ENCODE assay signal across 9 cellular contexts in genomic region chr3:27714101-27714526, GRCh38. TPM values are rescaled to one million over a fixed set of nuclear protein-coding genes. Genes with fewer than 3 reads are reported as not detected.
DNase-seq lines count a peak whose midpoint lies in the region; ATAC-seq, FAIRE-seq and TF ChIP-seq lines count a peak whose summit lies in the region.
"Had no signal": no experiment of that assay in that cellular context is flagged by ENCODE, and none has a peak within 500 bp of the region (broad histone marks: within the 10 kb centered on the region; RNA-seq: fewer than 3 reads in every experiment).

No MANE protein-coding gene starts in this region.

- H3K14ac ChIP-seq in IMR-90 (replicated peaks; ENCODE audit: low read depth, low read length): no peak overlapping the region

- in situ Hi-C loops in IMR-90 (cut with MboI; ENCODE audit: low sequenced_read_pairs): loop anchor here (5.0 kb wide), 1 partner anchor 608 kb away; no protein-coding TSS in a partner anchor

- intact Hi-C loops in IMR-90 (cut with micrococcal nuclease): loop anchor here (5.0 kb wide), 1 partner anchor 528 kb away; the partner anchor contains the start of gene CMC1
- intact Hi-C loops in endothelial cell of umbilical vein (cut with micrococcal nuclease): no loop called here
- intact Hi-C loops in prostate gland (cut with DNase I): loop anchor here (5.0 kb wide), 1 partner anchor 613 kb away; no protein-coding TSS in a partner anchor

- DNase-seq in COLO668 (lab: John Stamatoyannopoulos, UW; ENCODE audit: unreplicated experiment) (peak; percentile 7), IMR-90 (no peak), endothelial cell of umbilical vein (ENCODE audit: low read depth, low spot score) (no peak), prostate gland (ENCODE audit: low spot score) (no peak), hepatic stellate cell (ENCODE audit: low spot score) (no peak), NCI-H446 (lab: John Stamatoyannopoulos, UW) (no peak)
- no peak for DNase-seq in activated effector memory CD4-positive, alpha-beta T cell treated with Interleukin-2 at 50 U/mL for 16 hours

- TF ChIP-seq CTCF in IMR-90 (conservative IDR thresholded peaks at IDR 0.05; ENCODE audit: low read depth, low read length) (no peak), endothelial cell of umbilical vein (IDR thresholded peaks at IDR 0.05; ENCODE audit: extremely low read depth in 1 of 2, insufficient read depth in 1 of 2, low read depth in 1 of 2, low read length in 2 of 2) (no peak), prostate gland (IDR thresholded peaks at IDR 0.05) (no peak)

- H3K4me2 ChIP-seq in IMR-90 (ENCODE audit: low read depth, low read length) (peak overlapping the region; percentile 95), endothelial cell of umbilical vein (ENCODE audit: insufficient read depth, low read length) (peak overlapping the region; percentile 41)

- TF ChIP-seq POLR2A in IMR-90 (IDR thresholded peaks at IDR 0.05; ENCODE audit: low read depth, low read length) (no peak), endothelial cell of umbilical vein (IDR thresholded peaks at IDR 0.05; ENCODE audit: low read depth, low read length) (no peak), prostate gland (IDR thresholded peaks at IDR 0.05) (no peak)

- no peak overlapping the region for H2AK9ac ChIP-seq in IMR-90 (replicated peaks; ENCODE audit: low read depth, low read length, poor library complexity)

- no peak for FAIRE-seq in endothelial cell of umbilical vein (lab: Jason Lieb, UNC)

- H2BK5ac ChIP-seq in IMR-90 (ENCODE audit: low read depth, low read length, poor library complexity, severe bottlenecking): no peak overlapping the region

- no peak overlapping the region for H2BK20ac ChIP-seq in IMR-90 (ENCODE audit: low read depth, low read length)

- CTCF ChIA-PET in IMR-90 (lab: Yijun Ruan, JAX) (no interaction called here), endothelial cell of umbilical vein (lab: Charles Lee) (no interaction called here)

- no peak overlapping the region for H3K4ac ChIP-seq in IMR-90 (ENCODE audit: low read depth, low read length)

- H3K4me1 ChIP-seq in IMR-90 (ENCODE audit: control insufficient read depth, insufficient read depth, low read length): peaks cover 6% of the 10 kb centered on the region; the same call in 1 of the 2 replicates
- H3K4me1 ChIP-seq in endothelial cell of umbilical vein (ENCODE audit: control insufficient read depth, extremely low read depth, insufficient read depth, low read length): peaks cover 23% of the 10 kb centered on the region
- no peaks in the 10 kb centered on the region for H3K4me1 ChIP-seq in prostate gland (replicated peaks)

- H3K27ac ChIP-seq in IMR-90 (ENCODE audit: insufficient read depth, low read length) (no peak overlapping the region), endothelial cell of umbilical vein (ENCODE audit: insufficient read depth, low read depth, low read length) (no peak overlapping the region), prostate gland (no peak overlapping the region)
- H3K27ac ChIP-seq: parathyroid adenoma had no signal

- H3K9me3 ChIP-seq in IMR-90 (ENCODE audit: control insufficient read depth, insufficient read depth, low read length): no peaks in the 10 kb centered on the region
- no peaks in the 10 kb centered on the region for H3K9me3 ChIP-seq in endothelial cell of umbilical vein (replicated peaks; ENCODE audit: control insufficient read depth, insufficient read depth, low read length)
- no peaks in the 10 kb centered on the region for H3K9me3 ChIP-seq in prostate gland

- H3K4me3 ChIP-seq in IMR-90 (ENCODE audit: insufficient read depth, low read depth, low read length) (no peak overlapping the region), endothelial cell of umbilical vein (replicated peaks in 1 of 3; ENCODE audit: insufficient read depth in 1 of 3, low read depth in 1 of 3, low read length in 3 of 3) (no peak overlapping the region), prostate gland (peak overlapping the region; percentile 32 to 37)

- H2AFZ ChIP-seq in IMR-90 (replicated peaks; ENCODE audit: low read length, poor library complexity) (no peak overlapping the region), endothelial cell of umbilical vein (ENCODE audit: low read depth, low read length) (no peak overlapping the region)

- no CpG with 5 or more reads among the region's 13 CpGs for WGBS in IMR-90 (ENCODE audit: extremely low coverage in 2 of 2, insufficient read length in 1 of 2), 2 experiments
- 13% methylated on average over 13 of the region's 13 CpGs for WGBS in prostate gland

- H3K79me1 ChIP-seq in IMR-90 (ENCODE audit: low read depth in 1 of 2, low read length in 2 of 2): no peaks in the 10 kb centered on the region

- H3K23ac ChIP-seq in IMR-90 (ENCODE audit: low read depth, low read length): no peak overlapping the region

- ATAC-seq in IMR-90 (ENCODE audit: low read depth) (no peak), GM21529 (IDR thresholded peaks at IDR 0.05; ENCODE audit: unreplicated experiment) (no peak)

- dilution Hi-C loops in IMR-90 (cut with HindIII; ENCODE audit: low sequenced_read_pairs, unreplicated experiment) (no loop called here), endothelial cell of umbilical vein (cut with MboI; ENCODE audit: extremely low pct_ligation_motif_present, low sequenced_read_pairs) (no loop called here)

- no peaks in the 10 kb centered on the region for H3K9me1 ChIP-seq in IMR-90 (ENCODE audit: insufficient read depth, low read length)
- no peaks in the 10 kb centered on the region for H3K9me1 ChIP-seq in endothelial cell of umbilical vein (replicated peaks; ENCODE audit: control insufficient read depth, extremely low read depth, insufficient read depth, low read length)

- H4K20me1 ChIP-seq in IMR-90 (ENCODE audit: insufficient read depth, low read length) (no peaks in the 10 kb centered on the region), endothelial cell of umbilical vein (replicated peaks; ENCODE audit: control insufficient read depth, extremely low read depth, insufficient read depth, low read length) (no peaks in the 10 kb centered on the region)

- POLR2A ChIA-PET in IMR-90 (lab: Charles Lee; ENCODE audit: unreplicated experiment) (no interaction called here), endothelial cell of umbilical vein (lab: Charles Lee) (no interaction called here)

- no peak overlapping the region for H4K91ac ChIP-seq in IMR-90 (ENCODE audit: insufficient read depth, low read depth, low read length)

- no peak for TF ChIP-seq RAD21 in IMR-90 (IDR thresholded peaks at IDR 0.05; ENCODE audit: low read length)

- no TSS peak for BruUV-seq in IMR-90 (replicated peaks; lab: Mats Ljungman, UMichigan)
- BruUV-seq in endothelial cell of umbilical vein (replicated peaks; lab: Mats Ljungman, UMichigan): no TSS peak

- no peak overlapping the region for H2BK15ac ChIP-seq in IMR-90 (ENCODE audit: low read depth, low read length)

- H3K56ac ChIP-seq in IMR-90 (ENCODE audit: extremely low read depth, insufficient read depth, low read length): no peak overlapping the region

- no peak overlapping the region for H2AK5ac ChIP-seq in IMR-90 (ENCODE audit: low read depth, low read length)

- H4K5ac ChIP-seq in IMR-90 (ENCODE audit: low read depth, low read length): no peak overlapping the region

- H3K18ac ChIP-seq in IMR-90 (ENCODE audit: low read depth, low read length): no peak overlapping the region

- no peak overlapping the region for H4K8ac ChIP-seq in IMR-90 (ENCODE audit: low read depth in 2 of 2, low read length in 2 of 2)

- no peak overlapping the region for H2BK120ac ChIP-seq in IMR-90 (ENCODE audit: low read depth, low read length)

- no peak overlapping the region for H3K9ac ChIP-seq in IMR-90 (ENCODE audit: low read depth, low read length)
- H3K9ac ChIP-seq in endothelial cell of umbilical vein (replicated peaks; ENCODE audit: extremely low read depth, insufficient read depth, low read length): no peak overlapping the region
- H3K9ac ChIP-seq: parathyroid adenoma had no signal

- H3K36me3 ChIP-seq in IMR-90 (ENCODE audit: control insufficient read depth, insufficient read depth, low read length): no peaks in the 10 kb centered on the region
- no peaks in the 10 kb centered on the region for H3K36me3 ChIP-seq in endothelial cell of umbilical vein (ENCODE audit: control insufficient read depth in 2 of 2, extremely low read depth in 1 of 2, insufficient read depth in 2 of 2, low read length in 2 of 2)
- no peaks in the 10 kb centered on the region for H3K36me3 ChIP-seq in prostate gland

- peaks cover 63% of the 10 kb centered on the region for H3K27me3 ChIP-seq in IMR-90 (ENCODE audit: control insufficient read depth, insufficient read depth, low read length)
- peaks cover 67 to 80% of the 10 kb centered on the region in 2 experiments for H3K27me3 ChIP-seq in endothelial cell of umbilical vein (ENCODE audit: control insufficient read depth in 2 of 2, insufficient read depth in 2 of 2, low read length in 2 of 2)
- no peaks in the 10 kb centered on the region for H3K27me3 ChIP-seq in prostate gland (replicated peaks; ENCODE audit: insufficient read depth)

- no peaks in the 10 kb centered on the region for H3K79me2 ChIP-seq in endothelial cell of umbilical vein (ENCODE audit: control insufficient read depth, insufficient read depth, low read length)
- H3K79me2 ChIP-seq: parathyroid adenoma had no signal

TF ChIP-seq in IMR-90, 13 proteins besides CTCF, POLR2A, EP300 and RAD21 (continues in another document):
- TF ChIP-seq FOS (IDR thresholded peaks at IDR 0.05; ENCODE audit: low read depth, low read length) (no peak), RCOR1 (IDR thresholded peaks at IDR 0.05; ENCODE audit: insufficient replicate concordance, low read length) (no peak), NFE2L2 (IDR thresholded peaks at IDR 0.05; ENCODE audit: low read depth, low read length) (no peak)

TF ChIP-seq in endothelial cell of umbilical vein, 7 proteins besides CTCF, POLR2A, EP300 and RAD21 (continues in another document):
- TF ChIP-seq POLR2AphosphoS5 (IDR thresholded peaks at IDR 0.05; ENCODE audit: insufficient read depth, low read depth, low read length) (no peak), GATA2 (IDR thresholded peaks at IDR 0.05; ENCODE audit: insufficient read depth, insufficient read length, low read depth, low read length) (no peak), FOS (IDR thresholded peaks at IDR 0.05; ENCODE audit: borderline replicate concordance, insufficient read depth, low read length) (no peak)

RNA-seq across cellular contexts. Expression of gene EOMES, which starts 8.0 kb away (rescaled TPM):
- total RNA-seq in IMR-90 (2012; rRNA removed) (not detected in 2 replicates), endothelial cell of umbilical vein (not detected in 2 replicates), prostate gland (under 1 TPM in 1 of 2 donors, not detected in 1; 0.46 TPM)
- polyA plus RNA-seq in IMR-90 (2012; rRNA removed) (not detected in 2 replicates), endothelial cell of umbilical vein (not detected in 2 replicates)
- polyA plus RNA-seq in IMR-90 (2012; cell fraction: cytosol; rRNA removed): not detected in 2 replicates
- polyA plus RNA-seq in IMR-90 (2012; cell fraction: nucleus; rRNA removed; ENCODE audit: low replicate concordance): not detected in 2 replicates
- not detected in 2 replicates for polyA plus RNA-seq in endothelial cell of umbilical vein (2011; cell fraction: cytosol; rRNA removed)
- not detected in 2 replicates for polyA plus RNA-seq in endothelial cell of umbilical vein (2011; cell fraction: nucleus; rRNA removed)
- not detected in 2 replicates for polyA plus RNA-seq in endothelial cell of umbilical vein (2012)
- polyA minus RNA-seq in endothelial cell of umbilical vein: not detected in 2 replicates
- polyA minus RNA-seq in endothelial cell of umbilical vein (2011; cell fraction: cytosol; rRNA and poly(A)+ RNA removed): not detected
- not detected in 2 replicates for polyA minus RNA-seq in endothelial cell of umbilical vein (2011; cell fraction: nucleus; rRNA and poly(A)+ RNA removed)

Comparison
In these comparisons a context has a peak if more than half of its experiments do, and no peak if none do; other contexts are left out.
1. H3K4me3 ChIP-seq: peak in prostate gland (2 of 2); none in IMR-90 (single experiment) and endothelial cell of umbilical vein (0 of 3).